ENCODE assay signal across 25 cellular contexts in genomic region chr10:11392776-11393175, GRCh38.
DNase-seq lines count a peak whose midpoint lies in the region; ATAC-seq and TF ChIP-seq lines count a peak whose summit lies in the region.
"Had no signal": no experiment of that assay in that cellular context is flagged by ENCODE, and none has a peak within 500 bp of the region (broad histone marks: within the 10 kb centered on the region; RNA-seq: fewer than 3 reads in every experiment).

No MANE protein-coding gene starts in this region.

- no peak for TF ChIP-seq POLR2A in spleen (IDR thresholded peaks at IDR 0.05)

- no peaks in the 10 kb centered on the region for H4K20me1 ChIP-seq in BLaER1 treated with 17β-estradiol and CSF1 and Interleukin-3, amounts not matched to agents 10 nM and 100 nM

- no peaks in the 10 kb centered on the region for H3K36me3 ChIP-seq in BLaER1 treated with 17β-estradiol and CSF1 and Interleukin-3, amounts not matched to agents 10 nM and 100 nM
- H3K36me3 ChIP-seq in spleen: no peaks in the 10 kb centered on the region
- H3K36me3 ChIP-seq: BE2C had no signal

- peak overlapping the region; percentile 45 for H3K27ac Mint-ChIP-seq in central memory CD8-positive, alpha-beta T cell (ENCODE audit: low read depth)
- peak overlapping the region; percentile 91 for H3K27ac Mint-ChIP-seq in nephron progenitor cell
- H3K27ac Mint-ChIP-seq: CD14-positive monocyte; CD4-positive, CD25-positive, alpha-beta regulatory T cell had no signal

- peak overlapping the region in 8 of 11 experiments; percentile 66 to 86 (median 75); a peak in 12 of 22 replicates for H3K4me2 ChIP-seq in BLaER1 treated with 17β-estradiol and CSF1 and Interleukin-3, amounts not matched to agents 10 nM and 100 nM

- no peak for DNase-seq in central memory CD8-positive, alpha-beta T cell (ENCODE audit: low spot score in 2 of 2)
- no peak for DNase-seq in nephron progenitor cell
- peak; percentile 30 for DNase-seq in spleen
- DNase-seq in SK-N-DZ (ENCODE audit: low spot score): no peak
- no peak for DNase-seq in OCI-M1 (lab: John Stamatoyannopoulos, UW)
- DNase-seq in NCI-H2107 treated with DMSO at 0.1 percent for 48 hours (lab: John Stamatoyannopoulos, UW; ENCODE audit: unreplicated experiment): no peak
- DNase-seq in cerebellar nuclear complex (lab: John Stamatoyannopoulos, UW): no peak
- DNase-seq: 8988T; ACHN; BE2C; C1 segment of cervical spinal cord; CD4-positive, alpha-beta memory T cell; CD4-positive, CD25-positive, alpha-beta regulatory T cell; CD8-positive, alpha-beta memory T cell; COR-L47; DMS 273 treated with DMSO at 0.1 percent for 48 hours; DMS153; DMS53; DMS79; DND-41; EL; GDM1 had no signal

- H3K9me3 ChIP-seq in BLaER1 treated with 17β-estradiol and CSF1 and Interleukin-3, amounts not matched to agents 10 nM and 100 nM (replicated peaks in 1 of 11): peaks cover 0 to 17% (median 8%) of the 10 kb centered on the region in 11 experiments; a peak in 8 of 22 replicates
- no peaks in the 10 kb centered on the region for H3K9me3 ChIP-seq in spleen
- H3K9me3 ChIP-seq: BE2C had no signal

- no peak overlapping the region for H3K27ac ChIP-seq in BLaER1 treated with 17β-estradiol and CSF1 and Interleukin-3, amounts not matched to agents 10 nM and 100 nM
- no peak overlapping the region for H3K27ac ChIP-seq in spleen

- no peak overlapping the region for H3K4me3 ChIP-seq in BLaER1 treated with 17β-estradiol and CSF1 and Interleukin-3, amounts not matched to agents 10 nM and 100 nM
- no peak overlapping the region for H3K4me3 ChIP-seq in spleen
- H3K4me3 ChIP-seq: GM12878 had no signal

- no peak for TF ChIP-seq CTCF in nephron progenitor cell (IDR thresholded peaks at IDR 0.05)
- no peak for TF ChIP-seq CTCF in spleen (IDR thresholded peaks at IDR 0.05 in 8 of 11, conservative IDR thresholded peaks at IDR 0.05 in 3 of 11)

- H3K4me3 Mint-ChIP-seq in central memory CD8-positive, alpha-beta T cell: no peak overlapping the region
- no peak overlapping the region for H3K4me3 Mint-ChIP-seq in nephron progenitor cell
- H3K4me3 Mint-ChIP-seq: CD4-positive, alpha-beta memory T cell; CD4-positive, CD25-positive, alpha-beta regulatory T cell had no signal

- H3K4me1 Mint-ChIP-seq in central memory CD8-positive, alpha-beta T cell: no peaks in the 10 kb centered on the region
- H3K4me1 Mint-ChIP-seq in nephron progenitor cell: peaks cover 57% of the 10 kb centered on the region
- H3K4me1 Mint-ChIP-seq: CD14-positive monocyte had no signal

- peaks cover 8 to 33% (median 18%) of the 10 kb centered on the region in 10 experiments for H3K4me1 ChIP-seq in BLaER1 treated with 17β-estradiol and CSF1 and Interleukin-3, amounts not matched to agents 10 nM and 100 nM
- no peaks in the 10 kb centered on the region for H3K4me1 ChIP-seq in spleen
- H3K4me1 ChIP-seq: BE2C had no signal

- no peak for ATAC-seq in central memory CD8-positive, alpha-beta T cell (replicated peaks; ENCODE audit: extremely low read depth, poor library complexity, severe bottlenecking)
- ATAC-seq: GM12878 had no signal

- H3K9ac ChIP-seq in BLaER1 treated with 17β-estradiol and CSF1 and Interleukin-3, amounts not matched to agents 10 nM and 100 nM: no peak overlapping the region

- no peaks in the 10 kb centered on the region for H3K9me3 Mint-ChIP-seq in central memory CD8-positive, alpha-beta T cell
- peaks cover 10% of the 10 kb centered on the region for H3K9me3 Mint-ChIP-seq in nephron progenitor cell
- H3K9me3 Mint-ChIP-seq: CD8-positive, alpha-beta memory T cell had no signal

- H3K27me3 Mint-ChIP-seq in central memory CD8-positive, alpha-beta T cell: no peaks in the 10 kb centered on the region
- peaks cover 17% of the 10 kb centered on the region for H3K27me3 Mint-ChIP-seq in nephron progenitor cell (ENCODE audit: low read depth, poor library complexity)
- H3K27me3 Mint-ChIP-seq: CD8-positive, alpha-beta memory T cell had no signal

- 95 to 98% (median 96%) methylated on average over 10 of the region's 10 CpGs for WGBS in spleen, 5 donors

- intact Hi-C loops in spleen (cut with DNase I; ENCODE audit: low total_unique reads): no loop called here

- no peaks in the 10 kb centered on the region for H3K27me3 ChIP-seq in BLaER1 treated with 17β-estradiol and CSF1 and Interleukin-3, amounts not matched to agents 10 nM and 100 nM
- H3K27me3 ChIP-seq in spleen (replicated peaks in 1 of 7): no peaks in the 10 kb centered on the region
- H3K27me3 ChIP-seq: BE2C had no signal

- H3K36me3 Mint-ChIP-seq in central memory CD8-positive, alpha-beta T cell (ENCODE audit: insufficient read depth): no peaks in the 10 kb centered on the region
- no peaks in the 10 kb centered on the region for H3K36me3 Mint-ChIP-seq in nephron progenitor cell (ENCODE audit: low read depth)
- H3K36me3 Mint-ChIP-seq: CD14-positive monocyte; CD4-positive, alpha-beta memory T cell; CD4-positive, CD25-positive, alpha-beta regulatory T cell had no signal
